In genomic region chr10:94183666-94184264, GRCh38 we compare ENCODE assay signal across 12 cellular contexts.
DNase-seq lines count a peak whose midpoint lies in the region; ATAC-seq and TF ChIP-seq lines count a peak whose summit lies in the region.
"Had no signal": no experiment of that assay in that cellular context is flagged by ENCODE, and none has a peak within 500 bp of the region (broad histone marks: within the 10 kb centered on the region; RNA-seq: fewer than 3 reads in every experiment).

No MANE protein-coding gene starts in this region.

- intact Hi-C loops in activated naive CD4-positive, alpha-beta T cell treated with anti-CD3 and anti-CD28 coated beads for 36 hours (cut with micrococcal nuclease) = no loop called here
- intact Hi-C loops in PC-3 (cut with micrococcal nuclease) = no loop called here

- peak overlapping the region; percentile 35 for H3K4me2 ChIP-seq in PC-3 (ENCODE audit: low read length)

- no peaks in the 10 kb centered on the region for H3K79me2 ChIP-seq in PC-3 (ENCODE audit: low read length)

- H3K4me3 ChIP-seq in PC-3 (ENCODE audit: low read length) = no peak overlapping the region
- no peak overlapping the region for H3K4me3 ChIP-seq in fibroblast of mammary gland (ENCODE audit: control insufficient read depth, low read depth, low read length)

- H3K27ac Mint-ChIP-seq in activated naive CD4-positive, alpha-beta T cell treated with anti-CD3 and anti-CD28 coated beads for 36 hours = no peak overlapping the region
- no peak overlapping the region for H3K27ac Mint-ChIP-seq in stimulated activated naive CD8-positive, alpha-beta T cell treated with anti-CD3 and anti-CD28 coated beads, Interleukin-15, amount 100 ng/mL, for 72 hours

- H3F3A ChIP-seq in PC-3 (ENCODE audit: low read length, unreplicated experiment) = no peaks in the 10 kb centered on the region

- no peaks in the 10 kb centered on the region for H3K9me2 ChIP-seq in PC-3 (replicated peaks; ENCODE audit: low read length)

- H3K27me3 ChIP-seq in PC-3 (ENCODE audit: low read length) = no peaks in the 10 kb centered on the region

- peak overlapping the region; percentile 73 for H3K27ac ChIP-seq in PC-3 (ENCODE audit: low read length)

- H2AFZ ChIP-seq in PC-3 (ENCODE audit: low read length) = peak overlapping the region; percentile 63; the same call in 1 of the 2 replicates

- peaks cover 17% of the 10 kb centered on the region for H3K4me1 ChIP-seq in PC-3 (ENCODE audit: insufficient read depth, low read length)

- peak; percentile 52 for DNase-seq in activated naive CD4-positive, alpha-beta T cell treated with anti-CD3 and anti-CD28 coated beads for 36 hours
- DNase-seq in activated naive CD4-positive, alpha-beta T cell treated with anti-CD3 and anti-CD28 coated beads, Interleukin-2, amount 50 U/mL, for 16 hours = no peak
- DNase-seq in PC-3 (peak; percentile 88), fibroblast of mammary gland (ENCODE audit: low read depth) (peak; percentile 98), SKM-1 (lab: John Stamatoyannopoulos, UW; ENCODE audit: unreplicated experiment) (no peak)
- no peak for DNase-seq in stimulated activated naive CD8-positive, alpha-beta T cell treated with anti-CD3 and anti-CD28 coated beads, Interleukin-15, amount 100 ng/mL, for 72 hours
- DNase-seq: hippocampal formation, NCI-H2029 treated with DMSO at 0.1 percent for 48 hours, SHP77 had no signal

- CTCF ChIA-PET in activated naive CD4-positive, alpha-beta T cell treated with anti-CD3 and anti-CD28 coated beads for 36 hours (lab: Charles Lee) = no interaction called here
- CTCF ChIA-PET in PC-3 (lab: Charles Lee) = no interaction called here

- H3K36me3 Mint-ChIP-seq in activated naive CD4-positive, alpha-beta T cell treated with anti-CD3 and anti-CD28 coated beads for 36 hours (ENCODE audit: low read depth) = no peaks in the 10 kb centered on the region

- H4K20me1 ChIP-seq in PC-3 (ENCODE audit: low read length) = no peaks in the 10 kb centered on the region

- H3K9me3 ChIP-seq in PC-3 (ENCODE audit: low read length) = no peaks in the 10 kb centered on the region

- H3K9me3 Mint-ChIP-seq in activated naive CD4-positive, alpha-beta T cell treated with anti-CD3 and anti-CD28 coated beads for 36 hours = no peaks in the 10 kb centered on the region
- H3K9me3 Mint-ChIP-seq in stimulated activated naive CD8-positive, alpha-beta T cell treated with anti-CD3 and anti-CD28 coated beads, Interleukin-15, amount 100 ng/mL, for 72 hours = peaks cover 0 to 3% of the 10 kb centered on the region in 2 donors
- H3K9me3 Mint-ChIP-seq: central memory CD8-positive, alpha-beta T cell had no signal

- peaks cover 2% of the 10 kb centered on the region for H3K27me3 Mint-ChIP-seq in activated naive CD4-positive, alpha-beta T cell treated with anti-CD3 and anti-CD28 coated beads for 36 hours (ENCODE audit: low read depth)
- H3K27me3 Mint-ChIP-seq in stimulated activated naive CD8-positive, alpha-beta T cell treated with anti-CD3 and anti-CD28 coated beads, Interleukin-15, amount 100 ng/mL, for 72 hours = peaks cover 7% of the 10 kb centered on the region
- H3K27me3 Mint-ChIP-seq: central memory CD8-positive, alpha-beta T cell had no signal

- no peak overlapping the region; the same call in 1 of the 2 replicates for H3K9ac ChIP-seq in PC-3 (ENCODE audit: low read length)

- BruUV-seq in PC-3 (replicated peaks; lab: Mats Ljungman, UMichigan) = no TSS peak

- H3K4me1 Mint-ChIP-seq in activated naive CD4-positive, alpha-beta T cell treated with anti-CD3 and anti-CD28 coated beads for 36 hours (ENCODE audit: low read depth) = peaks cover 2% of the 10 kb centered on the region
- H3K4me1 Mint-ChIP-seq in stimulated activated naive CD8-positive, alpha-beta T cell treated with anti-CD3 and anti-CD28 coated beads, Interleukin-15, amount 100 ng/mL, for 72 hours = no peaks in the 10 kb centered on the region
- H3K4me1 Mint-ChIP-seq: central memory CD8-positive, alpha-beta T cell had no signal

- POLR2A ChIA-PET in PC-3 (lab: Charles Lee; ENCODE audit: unreplicated experiment) = no interaction called here

- H3K4me3 Mint-ChIP-seq in activated naive CD4-positive, alpha-beta T cell treated with anti-CD3 and anti-CD28 coated beads for 36 hours = no peak overlapping the region
- no peak overlapping the region for H3K4me3 Mint-ChIP-seq in stimulated activated naive CD8-positive, alpha-beta T cell treated with anti-CD3 and anti-CD28 coated beads, Interleukin-15, amount 100 ng/mL, for 72 hours
- H3K4me3 Mint-ChIP-seq: central memory CD8-positive, alpha-beta T cell had no signal

- peak; percentile 98 for ATAC-seq in PC-3
- ATAC-seq in stimulated activated naive CD8-positive, alpha-beta T cell treated with anti-CD3 and anti-CD28 coated beads, Interleukin-15, amount 100 ng/mL, for 72 hours = peak; percentile 39
- ATAC-seq in GM21390 (IDR thresholded peaks at IDR 0.05; ENCODE audit: unreplicated experiment) = no peak
- no peak for ATAC-seq in HG02588 (IDR thresholded peaks at IDR 0.05; ENCODE audit: unreplicated experiment)

- H3K36me3 ChIP-seq in PC-3 (ENCODE audit: low read depth, low read length) = no peaks in the 10 kb centered on the region

- TF ChIP-seq CTCF in PC-3 (conservative IDR thresholded peaks at IDR 0.05; ENCODE audit: low read depth, low read length) (no peak), fibroblast of mammary gland (conservative IDR thresholded peaks at IDR 0.05; ENCODE audit: control insufficient read depth, insufficient read depth, low read depth, low read length) (no peak)

Comparison
In these comparisons a context has a peak if more than half of its experiments do, and no peak if none do; other contexts are left out.
1. DNase-seq: peak in activated naive CD4-positive, alpha-beta T cell treated with anti-CD3 and anti-CD28 coated beads for 36 hours (single experiment), PC-3 (single experiment) and fibroblast of mammary gland (single experiment); none in activated naive CD4-positive, alpha-beta T cell treated with anti-CD3 and anti-CD28 coated beads, Interleukin-2, amount 50 U/mL, for 16 hours (single experiment), stimulated activated naive CD8-positive, alpha-beta T cell treated with anti-CD3 and anti-CD28 coated beads, Interleukin-15, amount 100 ng/mL, for 72 hours (0 of 2) and SKM-1 (single experiment).
2. ATAC-seq: peak in PC-3 (single experiment) and stimulated activated naive CD8-positive, alpha-beta T cell treated with anti-CD3 and anti-CD28 coated beads, Interleukin-15, amount 100 ng/mL, for 72 hours (single experiment); none in GM21390 (single experiment) and HG02588 (single experiment).